ENCODE assay signal across 19 cellular contexts in genomic region chr5:157808043-157808442, GRCh38.
"Had no signal": no experiment of that assay in that cellular context is flagged by ENCODE, and none has a peak within 500 bp of the region (broad histone marks: within the 10 kb centered on the region; RNA-seq: fewer than 3 reads in every experiment).

No MANE protein-coding gene starts in this region.

- H3K27ac ChIP-seq: coronary artery, esophagus muscularis mucosa, foreskin keratinocyte, gastroesophageal sphincter, heart left ventricle, hepatocyte, left lung, lower lobe of right lung had no signal

- H3K9me3 ChIP-seq: esophagus muscularis mucosa, gastroesophageal sphincter, heart left ventricle, left lung, lower lobe of right lung, mucosa of descending colon had no signal

- DNase-seq: effector CD8-positive, alpha-beta T cell; effector memory CD8-positive, alpha-beta T cell; endodermal cell; foreskin keratinocyte; heart left ventricle; hypothalamus; left cardiac atrium; left lung; left ventricle myocardium superior; lower lobe of right lung; mesenchymal stem cell; mucosa of descending colon; naive B cell; naive thymus-derived CD8-positive, alpha-beta T cell had no signal

- H3K27me3 ChIP-seq: esophagus muscularis mucosa, foreskin keratinocyte, gastroesophageal sphincter, heart left ventricle, hepatocyte, left lung had no signal

- H3K27ac Mint-ChIP-seq: effector memory CD8-positive, alpha-beta T cell; naive thymus-derived CD8-positive, alpha-beta T cell had no signal

- H3K9me3 Mint-ChIP-seq: effector memory CD8-positive, alpha-beta T cell; endodermal cell; mesothelial cell of epicardium; naive B cell; naive thymus-derived CD8-positive, alpha-beta T cell had no signal

- H3K4me2 ChIP-seq: hepatocyte had no signal

- H3K4me1 Mint-ChIP-seq: endodermal cell, naive B cell had no signal

- H2AFZ ChIP-seq: hepatocyte had no signal

- H3K79me2 ChIP-seq: hepatocyte had no signal

- H3K4me3 Mint-ChIP-seq: effector memory CD8-positive, alpha-beta T cell; endodermal cell; mesothelial cell of epicardium; naive B cell; naive thymus-derived CD8-positive, alpha-beta T cell had no signal

- ATAC-seq: effector memory CD8-positive, alpha-beta T cell; foreskin keratinocyte; gastroesophageal sphincter; heart left ventricle; left cardiac atrium; left lung; left ventricle myocardium superior; lower lobe of right lung; mucosa of descending colon; naive thymus-derived CD8-positive, alpha-beta T cell had no signal

- H3K27me3 Mint-ChIP-seq: effector memory CD8-positive, alpha-beta T cell; naive B cell; naive thymus-derived CD8-positive, alpha-beta T cell had no signal

- H3K4me1 ChIP-seq: foreskin keratinocyte, left lung, lower lobe of right lung had no signal

- H3K4me3 ChIP-seq: coronary artery, esophagus muscularis mucosa, gastroesophageal sphincter, heart left ventricle, hepatocyte, left lung, lower lobe of right lung, mucosa of descending colon had no signal
